ENCODE assay signal across 33 cellular contexts in the genomic region with DNA sequence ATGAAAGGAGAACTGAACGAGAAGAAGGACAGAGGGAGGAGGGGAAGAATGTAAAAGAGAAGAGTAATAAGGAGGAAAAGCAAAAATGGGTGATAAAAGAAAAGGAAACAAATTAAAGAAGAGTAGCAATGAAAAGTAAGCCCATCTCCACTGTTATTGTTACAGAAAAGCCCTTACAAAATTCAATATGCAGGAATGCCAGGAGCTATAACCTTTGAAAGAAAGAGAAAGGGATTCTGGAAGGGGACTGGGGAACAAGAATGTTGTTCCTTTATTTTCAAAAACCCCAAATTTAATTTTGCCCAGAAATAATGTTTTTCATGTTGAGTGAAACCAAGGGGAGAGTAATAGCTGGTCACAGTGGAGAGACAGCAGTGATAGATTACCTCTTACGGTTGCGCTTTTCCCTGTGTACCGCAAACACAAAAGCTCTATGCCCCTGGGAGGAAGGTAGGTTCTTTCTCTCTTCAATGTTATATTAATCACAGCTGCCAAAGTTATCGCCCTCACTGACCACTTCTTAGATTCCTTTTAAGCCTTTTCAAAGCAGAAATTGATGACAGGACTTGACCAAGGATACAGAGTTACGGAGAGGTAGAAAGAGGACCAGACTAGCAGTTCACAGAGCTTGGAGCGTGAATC.
DNase-seq lines count a peak whose midpoint lies in the region; ATAC-seq, FAIRE-seq and TF ChIP-seq lines count a peak whose summit lies in the region.
"Had no signal": no experiment of that assay in that cellular context is flagged by ENCODE, and none has a peak within 500 bp of the region (broad histone marks: within the 10 kb centered on the region; RNA-seq: fewer than 3 reads in every experiment).

No MANE protein-coding gene starts in this region.

- H2AFZ ChIP-seq in H1 (ENCODE audit: low read length) = no peak overlapping the region

- 3% methylated on average over 7 of the region's 7 CpGs; no CpG with 5 or more reads in 1 of the 2 experiments for WGBS in H1 (ENCODE audit: extremely low coverage in 1 of 2, insufficient coverage in 1 of 2, insufficient read length in 1 of 2, insufficient replicate concordance in 2 of 2, low coverage in 1 of 2, low lambda C conversion rate in 2 of 2, missing lambda C conversion rate in 1 of 2), 2 experiments

- TF ChIP-seq POLR2A in H1 (IDR thresholded peaks at IDR 0.05; ENCODE audit: control extremely low read depth in 1 of 2, low read depth in 2 of 2, low read length in 2 of 2) = peak in 1 of 2 experiments; percentile 72; a peak in 2 of 3 replicates
- TF ChIP-seq POLR2A in breast epithelium (IDR thresholded peaks at IDR 0.05) = no peak

- TF ChIP-seq CTCF in H1 (IDR thresholded peaks at IDR 0.05; ENCODE audit: control extremely low read depth in 1 of 3, insufficient read depth in 1 of 3, low read depth in 1 of 3, low read length in 3 of 3) = no peak
- no peak for TF ChIP-seq CTCF in mesothelial cell of epicardium (IDR thresholded peaks at IDR 0.05; ENCODE audit: unreplicated experiment)
- no peak for TF ChIP-seq CTCF in breast epithelium (IDR thresholded peaks at IDR 0.05)

- H3K4me3 ChIP-seq in H1 (ENCODE audit: extremely low read depth in 1 of 4, insufficient read depth in 2 of 4, low read depth in 3 of 4, low read length in 4 of 4) (peak overlapping the region; percentile 23 to 55 (median 30); a peak in 6 of 8 replicates), breast epithelium (no peak overlapping the region)
- H3K4me3 ChIP-seq: gastroesophageal sphincter, left ventricle myocardium inferior, prostate gland, stomach, transverse colon had no signal

- POLR2A ChIA-PET in H1 (lab: Charles Lee; ENCODE audit: partially characterized antibody) = interaction anchor here (0.6 to 2.2 kb wide), 4 partner anchors 10 to 20 kb away, joined by 3 to 17 read pairs (median 3); no protein-coding TSS in a partner anchor

- H3K4me1 Mint-ChIP-seq in mesothelial cell of epicardium = peaks cover 46% of the 10 kb centered on the region
- H3K4me1 Mint-ChIP-seq: CD14-positive monocyte had no signal

- no peaks in the 10 kb centered on the region for H3K36me3 Mint-ChIP-seq in mesothelial cell of epicardium
- H3K36me3 Mint-ChIP-seq: CD14-positive monocyte had no signal

- H3K4me3 Mint-ChIP-seq in mesothelial cell of epicardium = peak overlapping the region; percentile 39
- H3K4me3 Mint-ChIP-seq: activated T-cell treated with anti-CD3 and anti-CD28 coated beads, Interleukin-2, amount 50 U/mL, for 72 hours; CD14-positive monocyte had no signal

- H4K20me1 ChIP-seq in H1 (replicated peaks in 1 of 2; ENCODE audit: control insufficient read depth in 1 of 2, insufficient read depth in 2 of 2, low read length in 2 of 2) = no peaks in the 10 kb centered on the region

- peaks cover 3% of the 10 kb centered on the region; the same call in 1 of the 2 replicates for H3K23me2 ChIP-seq in H1 (ENCODE audit: low read depth, low read length)

- H3K79me1 ChIP-seq in H1 (ENCODE audit: low read depth, low read length) = no peaks in the 10 kb centered on the region; the same call in 1 of the 2 replicates

- peak overlapping the region; percentile 60; the same call in 1 of the 2 replicates for H3K18ac ChIP-seq in H1 (ENCODE audit: extremely low read depth, low read length)

- FAIRE-seq in H1 (lab: Jason Lieb, UNC) = no peak
- FAIRE-seq: G401.6, HepG2 had no signal

- H3K23ac ChIP-seq in H1 (ENCODE audit: insufficient read length) = no peak overlapping the region

- H3K4ac ChIP-seq in H1 (replicated peaks; ENCODE audit: insufficient read length, low read depth, low read length) = peak overlapping the region; percentile 25

- H3K9me3 ChIP-seq in H1 (ENCODE audit: insufficient read depth in 2 of 2, low read depth in 1 of 2, low read length in 1 of 2) (no peaks in the 10 kb centered on the region), breast epithelium (no peaks in the 10 kb centered on the region)
- H3K9me3 ChIP-seq: gastroesophageal sphincter, left ventricle myocardium inferior, neutrophil, prostate gland, stomach, transverse colon had no signal

- H3K56ac ChIP-seq in H1 (replicated peaks; ENCODE audit: insufficient read length, low read depth, low read length) = no peak overlapping the region

- H2BK12ac ChIP-seq in H1 (ENCODE audit: low read depth, low read length) = peak overlapping the region; percentile 82; the same call in 1 of the 2 replicates

- H4K8ac ChIP-seq in H1 (ENCODE audit: extremely low read depth, insufficient read depth, low read length) = no peak overlapping the region

- no peak overlapping the region for H3K27ac Mint-ChIP-seq in mesothelial cell of epicardium
- H3K27ac Mint-ChIP-seq: activated T-cell treated with anti-CD3 and anti-CD28 coated beads, Interleukin-2, amount 50 U/mL, for 72 hours; CD14-positive monocyte had no signal

- peak overlapping the region; percentile 51; the same call in 1 of the 2 replicates for H2BK20ac ChIP-seq in H1 (ENCODE audit: low read length)

- H2AK5ac ChIP-seq in H1 (ENCODE audit: low read depth, low read length) = 0 out of 2 replicates have a peak overlapping the region, but pooled peaks have one; percentile 18

- no peak overlapping the region for H3K14ac ChIP-seq in H1 (ENCODE audit: insufficient read length)

- peak overlapping the region; percentile 18 for H2BK120ac ChIP-seq in H1 (replicated peaks; ENCODE audit: low read depth, low read length)

- H3K27me3 ChIP-seq in H1 (replicated peaks in 1 of 4; ENCODE audit: control insufficient read depth in 3 of 4, extremely low read depth in 1 of 4, insufficient read depth in 3 of 4, low read length in 3 of 4) = no peaks in the 10 kb centered on the region
- no peaks in the 10 kb centered on the region for H3K27me3 ChIP-seq in breast epithelium
- H3K27me3 ChIP-seq: brain microvascular endothelial cell, transverse colon had no signal

- TF ChIP-seq EP300 in H1 (IDR thresholded peaks at IDR 0.05; ENCODE audit: borderline replicate concordance in 1 of 2, low read depth in 2 of 2, low read length in 2 of 2) = no peak

- peaks cover 60% of the 10 kb centered on the region for H3K27me3 Mint-ChIP-seq in mesothelial cell of epicardium (ENCODE audit: low read depth)

- ATAC-seq in GM18870 (IDR thresholded peaks at IDR 0.05; ENCODE audit: unreplicated experiment) (no peak), GM21786 (IDR thresholded peaks at IDR 0.05; ENCODE audit: unreplicated experiment) (no peak)
- ATAC-seq: activated CD4-positive, CD25-positive, alpha-beta regulatory T cell treated with anti-CD3 and anti-CD28 coated beads, Interleukin-2, amount 50 U/mL, for 24 hours; activated T-cell treated with anti-CD3 and anti-CD28 coated beads, Interleukin-2, amount 50 U/mL, for 72 hours; HepG2; Panc1; sciatic nerve; SK-N-SH treated with all-trans-retinoic acid at 6 μM for 48 hours had no signal

- DNase-seq in NCI-H69 (lab: John Stamatoyannopoulos, UW) (peak; percentile 19), H1 (ENCODE audit: low read depth in 1 of 2, low spot score in 2 of 2) (no peak), mesothelial cell of epicardium (ENCODE audit: low spot score in 2 of 2, unreplicated experiment in 2 of 2) (no peak), breast epithelium (ENCODE audit: low spot score in 2 of 2) (no peak)
- no peak for DNase-seq in activated CD8-positive, alpha-beta memory T cell treated with anti-CD3 and anti-CD28 coated beads, Interleukin-2, amount 50 U/mL, for 48 hours
- DNase-seq: activated CD4-positive, alpha-beta T cell treated with anti-CD3 and anti-CD28 coated beads, Interleukin-2, amount 50 U/mL, for 48 hours; activated naive CD4-positive, alpha-beta T cell; activated T-cell treated with anti-CD3 and anti-CD28 coated beads, Interleukin-2, amount 50 U/mL, for 72 hours; brain microvascular endothelial cell; Karpas-422; mesenchymal stem cell; MV-4-11; NCI-H1436; NCI-H2081 treated with DMSO at 0.1 percent for 48 hours; NCI-H2227 treated with DMSO at 0.1 percent for 48 hours; NCI-H526; Right ventricle myocardium superior; stomach; T-helper 2 cell; transverse colon had no signal

- H2BK5ac ChIP-seq in H1 (ENCODE audit: low read depth, low read length) = peak overlapping the region; percentile 90; the same call in 1 of the 2 replicates

- CTCF ChIA-PET in H1 (lab: Charles Lee; ENCODE audit: partially characterized antibody) = interaction anchor here (0.6 to 5.5 kb wide), 10 partner anchors 9 to 944 kb away, joined by 3 to 62 read pairs (median 3); no protein-coding TSS in a partner anchor

- peak overlapping the region in 2 of 4 experiments; percentile 25 to 56; a peak in 4 of 7 replicates for H3K9ac ChIP-seq in H1 (replicated peaks in 1 of 4; ENCODE audit: extremely low read depth in 1 of 4, low read depth in 3 of 4, low read length in 3 of 4)

- H2BK15ac ChIP-seq in H1 (ENCODE audit: low read length) = no peak overlapping the region

- H3K36me3 ChIP-seq in H1 (ENCODE audit: control insufficient read depth in 2 of 4, insufficient read depth in 4 of 4, low read length in 3 of 4) (no peaks in the 10 kb centered on the region), breast epithelium (no peaks in the 10 kb centered on the region)
- H3K36me3 ChIP-seq: brain microvascular endothelial cell, gastroesophageal sphincter, left ventricle myocardium inferior, neutrophil, prostate gland, stomach, transverse colon had no signal

- H3K4me1 ChIP-seq in H1 (replicated peaks in 1 of 4; ENCODE audit: control insufficient read depth in 3 of 4, insufficient read depth in 4 of 4, low read length in 3 of 4) (peaks cover 4 to 21% (median 18%) of the 10 kb centered on the region in 4 experiments; a peak in 5 of 7 replicates), breast epithelium (no peaks in the 10 kb centered on the region)
- H3K4me1 ChIP-seq: left ventricle myocardium inferior, prostate gland had no signal

- H3K9me3 Mint-ChIP-seq in mesothelial cell of epicardium = no peaks in the 10 kb centered on the region
- H3K9me3 Mint-ChIP-seq: CD14-positive monocyte had no signal

- peaks cover 0 to 22% of the 10 kb centered on the region in 2 experiments; a peak in 2 of 4 replicates for H3K79me2 ChIP-seq in H1 (ENCODE audit: control insufficient read depth in 1 of 2, insufficient read depth in 2 of 2, low read length in 2 of 2)

- intact Hi-C loops in breast epithelium (cut with DNase I; ENCODE audit: low total_unique reads) = no loop called here

- H3K27ac ChIP-seq in H1 (ENCODE audit: low read depth, low read length) (peak overlapping the region; percentile 70), breast epithelium (peak overlapping the region in 1 of 2 donors; percentile 11)
- H3K27ac ChIP-seq: brain microvascular endothelial cell, gastroesophageal sphincter, left ventricle myocardium inferior, neutrophil, prostate gland, stomach, transverse colon had no signal

- TF ChIP-seq RAD21 in H1 (IDR thresholded peaks at IDR 0.05 in 1 of 2, conservative IDR thresholded peaks at IDR 0.05 in 1 of 2; ENCODE audit: low read depth in 2 of 2, low read length in 2 of 2) = no peak

- H3K4me2 ChIP-seq in H1 (ENCODE audit: insufficient read depth in 1 of 2, low read depth in 2 of 2, low read length in 2 of 2) = peak overlapping the region; percentile 64 to 78

- peak overlapping the region; percentile 4 for H4K91ac ChIP-seq in H1 (replicated peaks; ENCODE audit: insufficient read length, low read length)

- no peak overlapping the region for H4K5ac ChIP-seq in H1 (ENCODE audit: insufficient read length, low read depth, low read length)

TF ChIP-seq in H1, 55 proteins besides CTCF, POLR2A, EP300 and RAD21 (continues in another document):
- TF ChIP-seq RFX5 (IDR thresholded peaks at IDR 0.05; ENCODE audit: borderline replicate concordance, low read depth, low read length) = no peak
- 0 out of 2 replicates have a peak, but pooled peaks have one; percentile 18 for TF ChIP-seq POLR2AphosphoS5 (IDR thresholded peaks at IDR 0.05; ENCODE audit: low read depth, low read length)

Comparison
In these comparisons a context has a peak if more than half of its experiments do, and no peak if none do; other contexts are left out.
1. H3K4me3 ChIP-seq: peak in H1 (4 of 4); none in breast epithelium (0 of 3).